Comparison of ENCODE assay signal across 17 cellular contexts in genomic region chr17:74147436-74147835, GRCh38.
"Had no signal": no experiment of that assay in that cellular context is flagged by ENCODE, and none has a peak within 500 bp of the region (broad histone marks: within the 10 kb centered on the region; RNA-seq: fewer than 3 reads in every experiment).

No MANE protein-coding gene starts in this region.

- H3K4me1 ChIP-seq: adrenal gland, testis, upper lobe of right lung had no signal

- H3K27ac ChIP-seq: adrenal gland, testis, upper lobe of right lung had no signal

- H3K36me3 ChIP-seq: adrenal gland, upper lobe of right lung had no signal

- H3K4me3 ChIP-seq: adrenal gland, testis, upper lobe of right lung had no signal

- DNase-seq: activated CD4-positive, alpha-beta T cell treated with anti-CD3 and anti-CD28 coated beads, Interleukin-2, amount 10 ng/mL, durations not matched to agents 24 days and 14 days; activated CD8-positive, alpha-beta memory T cell treated with anti-CD3 and anti-CD28 coated beads for 24 hours; activated naive CD4-positive, alpha-beta T cell treated with anti-CD3 and anti-CD28 coated beads, Interleukin-2, amount 10 ng/mL, durations not matched to agents 7 days and 5 days; central memory CD4-positive, alpha-beta T cell; erythroblast; immature natural killer cell; left colon; mammary epithelial cell; nephron progenitor cell; stimulated activated CD4-positive, alpha-beta T cell treated with anti-CD3 and anti-CD28 coated beads, Interleukin-4, amount 100 ng/mL, for 1 hour; stimulated activated CD8-positive, alpha-beta memory T cell treated with anti-CD3 and anti-CD28 coated beads, Interleukin-4, amount 100 ng/mL, for 48 hours; testis had no signal

- H3K4me1 Mint-ChIP-seq: activated CD4-positive, alpha-beta T cell treated with anti-CD3 and anti-CD28 coated beads, Interleukin-2, amount 10 ng/mL, durations not matched to agents 24 days and 14 days; activated naive CD4-positive, alpha-beta T cell treated with anti-CD3 and anti-CD28 coated beads, Interleukin-2, amount 10 ng/mL, durations not matched to agents 7 days and 5 days; immature natural killer cell; T-cell had no signal

- H3K9me3 ChIP-seq: testis, upper lobe of right lung had no signal

- H3K36me3 Mint-ChIP-seq: activated naive CD4-positive, alpha-beta T cell treated with anti-CD3 and anti-CD28 coated beads, Interleukin-2, amount 10 ng/mL, durations not matched to agents 7 days and 5 days; T-cell had no signal

- H3K27me3 ChIP-seq: adrenal gland, testis had no signal

- ATAC-seq: left colon, T-cell, upper lobe of right lung had no signal

- H3K4me3 Mint-ChIP-seq: activated CD4-positive, alpha-beta T cell treated with anti-CD3 and anti-CD28 coated beads, Interleukin-2, amount 10 ng/mL, durations not matched to agents 24 days and 14 days; activated naive CD4-positive, alpha-beta T cell treated with anti-CD3 and anti-CD28 coated beads, Interleukin-2, amount 10 ng/mL, durations not matched to agents 7 days and 5 days; immature natural killer cell; nephron progenitor cell; stimulated activated naive CD8-positive, alpha-beta T cell treated with anti-CD3 and anti-CD28 coated beads, Interleukin-15, Interleukin-2, amounts not matched to agents 100 ng/mL and 50 ng/mL, for 24 hours; T-cell had no signal

- H3K27ac Mint-ChIP-seq: activated CD4-positive, alpha-beta T cell treated with anti-CD3 and anti-CD28 coated beads, Interleukin-2, amount 10 ng/mL, durations not matched to agents 24 days and 14 days; activated naive CD4-positive, alpha-beta T cell treated with anti-CD3 and anti-CD28 coated beads, Interleukin-2, amount 10 ng/mL, durations not matched to agents 7 days and 5 days; activated T-helper 2 cell treated with anti-CD3 and anti-CD28 coated beads, Interferon-gamma antibody, Interleukin-2, Interleukin-4, amounts not matched to agents 10 μg/mL and 5 μg/mL and 100 μg/mL, durations not matched to agents 14 hours and 24 hours and 36 hours; immature natural killer cell; nephron progenitor cell; stimulated activated naive CD8-positive, alpha-beta T cell treated with anti-CD3 and anti-CD28 coated beads, Interleukin-15, Interleukin-2, amounts not matched to agents 100 ng/mL and 50 ng/mL, for 24 hours; T-cell had no signal
